In genomic region chr6:3119040-3119723, GRCh38 we compare ENCODE assay signal across 1 cellular context.
TF ChIP-seq lines count a peak whose summit lies in the region.

No MANE protein-coding gene starts in this region.

TF ChIP-seq in HepG2, 621 proteins besides CTCF, POLR2A, EP300 and RAD21 (continued from another document and continues in another):
- TF ChIP-seq, protein P1, sequence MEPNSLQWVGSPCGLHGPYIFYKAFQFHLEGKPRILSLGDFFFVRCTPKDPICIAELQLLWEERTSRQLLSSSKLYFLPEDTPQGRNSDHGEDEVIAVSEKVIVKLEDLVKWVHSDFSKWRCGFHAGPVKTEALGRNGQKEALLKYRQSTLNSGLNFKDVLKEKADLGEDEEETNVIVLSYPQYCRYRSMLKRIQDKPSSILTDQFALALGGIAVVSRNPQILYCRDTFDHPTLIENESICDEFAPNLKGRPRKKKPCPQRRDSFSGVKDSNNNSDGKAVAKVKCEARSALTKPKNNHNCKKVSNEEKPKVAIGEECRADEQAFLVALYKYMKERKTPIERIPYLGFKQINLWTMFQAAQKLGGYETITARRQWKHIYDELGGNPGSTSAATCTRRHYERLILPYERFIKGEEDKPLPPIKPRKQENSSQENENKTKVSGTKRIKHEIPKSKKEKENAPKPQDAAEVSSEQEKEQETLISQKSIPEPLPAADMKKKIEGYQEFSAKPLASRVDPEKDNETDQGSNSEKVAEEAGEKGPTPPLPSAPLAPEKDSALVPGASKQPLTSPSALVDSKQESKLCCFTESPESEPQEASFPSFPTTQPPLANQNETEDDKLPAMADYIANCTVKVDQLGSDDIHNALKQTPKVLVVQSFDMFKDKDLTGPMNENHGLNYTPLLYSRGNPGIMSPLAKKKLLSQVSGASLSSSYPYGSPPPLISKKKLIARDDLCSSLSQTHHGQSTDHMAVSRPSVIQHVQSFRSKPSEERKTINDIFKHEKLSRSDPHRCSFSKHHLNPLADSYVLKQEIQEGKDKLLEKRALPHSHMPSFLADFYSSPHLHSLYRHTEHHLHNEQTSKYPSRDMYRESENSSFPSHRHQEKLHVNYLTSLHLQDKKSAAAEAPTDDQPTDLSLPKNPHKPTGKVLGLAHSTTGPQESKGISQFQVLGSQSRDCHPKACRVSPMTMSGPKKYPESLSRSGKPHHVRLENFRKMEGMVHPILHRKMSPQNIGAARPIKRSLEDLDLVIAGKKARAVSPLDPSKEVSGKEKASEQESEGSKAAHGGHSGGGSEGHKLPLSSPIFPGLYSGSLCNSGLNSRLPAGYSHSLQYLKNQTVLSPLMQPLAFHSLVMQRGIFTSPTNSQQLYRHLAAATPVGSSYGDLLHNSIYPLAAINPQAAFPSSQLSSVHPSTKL (CRISPR knock-in tag; IDR thresholded peaks at IDR 0.05): peak; percentile 50
- TF ChIP-seq, protein P2, sequence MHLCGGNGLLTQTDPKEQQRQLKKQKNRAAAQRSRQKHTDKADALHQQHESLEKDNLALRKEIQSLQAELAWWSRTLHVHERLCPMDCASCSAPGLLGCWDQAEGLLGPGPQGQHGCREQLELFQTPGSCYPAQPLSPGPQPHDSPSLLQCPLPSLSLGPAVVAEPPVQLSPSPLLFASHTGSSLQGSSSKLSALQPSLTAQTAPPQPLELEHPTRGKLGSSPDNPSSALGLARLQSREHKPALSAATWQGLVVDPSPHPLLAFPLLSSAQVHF (CRISPR knock-in tag; IDR thresholded peaks at IDR 0.05): no peak
- no peak for TF ChIP-seq HIC2 (CRISPR knock-in tag; IDR thresholded peaks at IDR 0.05; ENCODE audit: low read depth)
- TF ChIP-seq IRF1 (CRISPR knock-in tag; IDR thresholded peaks at IDR 0.05; ENCODE audit: low read depth): 0 out of 2 replicates have a peak, but pooled peaks have one; percentile 78
- no peak for TF ChIP-seq MBNL3 (CRISPR knock-in tag; conservative IDR thresholded peaks at IDR 0.05)
- TF ChIP-seq ZNF383 (CRISPR knock-in tag; IDR thresholded peaks at IDR 0.05; ENCODE audit: borderline replicate concordance): peak; percentile 94; the same call in 1 of the 2 replicates
- TF ChIP-seq TGIF2 (CRISPR knock-in tag; IDR thresholded peaks at IDR 0.05): no peak
- TF ChIP-seq ZNF20 (CRISPR knock-in tag; IDR thresholded peaks at IDR 0.05): no peak
- TF ChIP-seq, protein P3, sequence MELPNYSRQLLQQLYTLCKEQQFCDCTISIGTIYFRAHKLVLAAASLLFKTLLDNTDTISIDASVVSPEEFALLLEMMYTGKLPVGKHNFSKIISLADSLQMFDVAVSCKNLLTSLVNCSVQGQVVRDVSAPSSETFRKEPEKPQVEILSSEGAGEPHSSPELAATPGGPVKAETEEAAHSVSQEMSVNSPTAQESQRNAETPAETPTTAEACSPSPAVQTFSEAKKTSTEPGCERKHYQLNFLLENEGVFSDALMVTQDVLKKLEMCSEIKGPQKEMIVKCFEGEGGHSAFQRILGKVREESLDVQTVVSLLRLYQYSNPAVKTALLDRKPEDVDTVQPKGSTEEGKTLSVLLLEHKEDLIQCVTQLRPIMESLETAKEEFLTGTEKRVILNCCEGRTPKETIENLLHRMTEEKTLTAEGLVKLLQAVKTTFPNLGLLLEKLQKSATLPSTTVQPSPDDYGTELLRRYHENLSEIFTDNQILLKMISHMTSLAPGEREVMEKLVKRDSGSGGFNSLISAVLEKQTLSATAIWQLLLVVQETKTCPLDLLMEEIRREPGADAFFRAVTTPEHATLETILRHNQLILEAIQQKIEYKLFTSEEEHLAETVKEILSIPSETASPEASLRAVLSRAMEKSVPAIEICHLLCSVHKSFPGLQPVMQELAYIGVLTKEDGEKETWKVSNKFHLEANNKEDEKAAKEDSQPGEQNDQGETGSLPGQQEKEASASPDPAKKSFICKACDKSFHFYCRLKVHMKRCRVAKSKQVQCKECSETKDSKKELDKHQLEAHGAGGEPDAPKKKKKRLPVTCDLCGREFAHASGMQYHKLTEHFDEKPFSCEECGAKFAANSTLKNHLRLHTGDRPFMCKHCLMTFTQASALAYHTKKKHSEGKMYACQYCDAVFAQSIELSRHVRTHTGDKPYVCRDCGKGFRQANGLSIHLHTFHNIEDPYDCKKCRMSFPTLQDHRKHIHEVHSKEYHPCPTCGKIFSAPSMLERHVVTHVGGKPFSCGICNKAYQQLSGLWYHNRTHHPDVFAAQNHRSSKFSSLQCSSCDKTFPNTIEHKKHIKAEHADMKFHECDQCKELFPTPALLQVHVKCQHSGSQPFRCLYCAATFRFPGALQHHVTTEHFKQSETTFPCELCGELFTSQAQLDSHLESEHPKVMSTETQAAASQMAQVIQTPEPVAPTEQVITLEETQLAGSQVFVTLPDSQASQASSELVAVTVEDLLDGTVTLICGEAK (IDR thresholded peaks at IDR 0.05): no peak
- TF ChIP-seq, protein P3 (CRISPR knock-in tag; IDR thresholded peaks at IDR 0.05): 0 out of 2 replicates have a peak, but pooled peaks have one; percentile 14
- TF ChIP-seq ZNF773 (CRISPR knock-in tag; IDR thresholded peaks at IDR 0.05; ENCODE audit: borderline replicate concordance): no peak
- 0 out of 2 replicates have a peak, but pooled peaks have one; percentile 20 for TF ChIP-seq KDM6A (CRISPR knock-in tag; IDR thresholded peaks at IDR 0.05; ENCODE audit: low read depth)
- TF ChIP-seq ELF3 (CRISPR knock-in tag; IDR thresholded peaks at IDR 0.05): no peak
- TF ChIP-seq REST (IDR thresholded peaks at IDR 0.05; ENCODE audit: borderline replicate concordance in 1 of 2, low read depth in 1 of 2, low read length in 2 of 2): peak in 1 of 2 experiments; percentile 26; a peak in 1 of 4 replicates
- TF ChIP-seq ZNF326 (CRISPR knock-in tag; IDR thresholded peaks at IDR 0.05; ENCODE audit: borderline replicate concordance): no peak
- TF ChIP-seq REXO4 (CRISPR knock-in tag; IDR thresholded peaks at IDR 0.05; ENCODE audit: borderline replicate concordance): no peak
- TF ChIP-seq, protein P4, sequence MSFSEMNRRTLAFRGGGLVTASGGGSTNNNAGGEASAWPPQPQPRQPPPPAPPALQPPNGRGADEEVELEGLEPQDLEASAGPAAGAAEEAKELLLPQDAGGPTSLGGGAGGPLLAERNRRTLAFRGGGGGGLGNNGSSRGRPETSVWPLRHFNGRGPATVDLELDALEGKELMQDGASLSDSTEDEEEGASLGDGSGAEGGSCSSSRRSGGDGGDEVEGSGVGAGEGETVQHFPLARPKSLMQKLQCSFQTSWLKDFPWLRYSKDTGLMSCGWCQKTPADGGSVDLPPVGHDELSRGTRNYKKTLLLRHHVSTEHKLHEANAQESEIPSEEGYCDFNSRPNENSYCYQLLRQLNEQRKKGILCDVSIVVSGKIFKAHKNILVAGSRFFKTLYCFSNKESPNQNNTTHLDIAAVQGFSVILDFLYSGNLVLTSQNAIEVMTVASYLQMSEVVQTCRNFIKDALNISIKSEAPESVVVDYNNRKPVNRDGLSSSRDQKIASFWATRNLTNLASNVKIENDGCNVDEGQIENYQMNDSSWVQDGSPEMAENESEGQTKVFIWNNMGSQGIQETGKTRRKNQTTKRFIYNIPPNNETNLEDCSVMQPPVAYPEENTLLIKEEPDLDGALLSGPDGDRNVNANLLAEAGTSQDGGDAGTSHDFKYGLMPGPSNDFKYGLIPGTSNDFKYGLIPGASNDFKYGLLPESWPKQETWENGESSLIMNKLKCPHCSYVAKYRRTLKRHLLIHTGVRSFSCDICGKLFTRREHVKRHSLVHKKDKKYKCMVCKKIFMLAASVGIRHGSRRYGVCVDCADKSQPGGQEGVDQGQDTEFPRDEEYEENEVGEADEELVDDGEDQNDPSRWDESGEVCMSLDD (CRISPR knock-in tag; IDR thresholded peaks at IDR 0.05; ENCODE audit: borderline replicate concordance): no peak
- no peak for TF ChIP-seq HNRNPH1 (optimal IDR thresholded peaks at IDR 0.05; ENCODE audit: low read depth, low read length)
- 0 out of 2 replicates have a peak, but pooled peaks have one; percentile 11 for TF ChIP-seq ZBTB46 (CRISPR knock-in tag; IDR thresholded peaks at IDR 0.05; ENCODE audit: borderline replicate concordance)
- 0 out of 2 replicates have a peak, but pooled peaks have one; percentile 64 for TF ChIP-seq ZNF343 (CRISPR knock-in tag; IDR thresholded peaks at IDR 0.05)
- peak; percentile 8; the same call in 1 of the 2 replicates for TF ChIP-seq SAP130 (CRISPR knock-in tag; IDR thresholded peaks at IDR 0.05; ENCODE audit: low read depth)
- no peak for TF ChIP-seq SMC3 (IDR thresholded peaks at IDR 0.05; ENCODE audit: low read length)
- no peak for TF ChIP-seq ZNF501 (CRISPR knock-in tag; IDR thresholded peaks at IDR 0.05)
- 0 out of 2 replicates have a peak, but pooled peaks have one; percentile 12 for TF ChIP-seq ZBTB3 (CRISPR knock-in tag; IDR thresholded peaks at IDR 0.05; ENCODE audit: borderline replicate concordance, low read depth)
- TF ChIP-seq MED1 (CRISPR knock-in tag; IDR thresholded peaks at IDR 0.05): peak; percentile 23
- no peak; the same call in 1 of the 2 replicates for TF ChIP-seq ZNF563 (CRISPR knock-in tag; IDR thresholded peaks at IDR 0.05)
- no peak for TF ChIP-seq RBM39 (IDR thresholded peaks at IDR 0.05; ENCODE audit: low read depth, low read length, poor library complexity, severe bottlenecking)
- TF ChIP-seq CHCHD3 (CRISPR knock-in tag; IDR thresholded peaks at IDR 0.05): no peak
